1 cellular context compared by ENCODE assay signal in the genomic region with DNA sequence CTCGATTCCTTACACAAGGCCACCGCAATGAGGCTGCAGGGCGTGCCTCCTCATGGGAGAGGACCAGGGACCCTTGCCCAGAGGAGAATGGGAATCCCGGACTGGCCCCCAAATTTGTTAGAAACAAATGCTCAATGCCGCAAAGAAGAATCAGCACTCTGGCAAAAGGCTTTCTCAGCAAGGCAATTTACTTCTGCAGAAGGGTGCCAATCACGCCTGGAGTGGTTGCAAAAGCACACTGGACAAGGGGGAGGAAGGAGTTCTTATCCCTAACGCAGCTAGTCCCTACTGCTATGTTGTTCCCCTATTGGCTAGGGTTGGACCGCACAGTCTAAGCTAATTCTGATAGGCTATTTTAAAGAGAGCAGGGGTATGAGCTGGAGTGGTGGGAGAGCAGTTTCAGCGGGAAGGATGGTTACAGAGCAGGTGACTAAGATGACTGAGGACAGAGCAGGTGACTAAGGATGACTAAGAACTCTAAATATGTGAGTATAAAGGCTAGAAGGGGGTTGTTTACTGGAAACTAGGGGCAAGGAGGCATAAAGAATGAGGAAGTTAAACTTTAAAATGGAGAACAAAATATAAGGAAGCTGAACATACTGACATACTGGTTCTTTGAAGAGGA.
TF ChIP-seq lines count a peak whose summit lies in the region.

No MANE protein-coding gene starts in this region.

TF ChIP-seq in K562, 482 proteins besides CTCF, POLR2A, EP300 and RAD21 (continued from another document and continues in another):
- TF ChIP-seq, protein P1, sequence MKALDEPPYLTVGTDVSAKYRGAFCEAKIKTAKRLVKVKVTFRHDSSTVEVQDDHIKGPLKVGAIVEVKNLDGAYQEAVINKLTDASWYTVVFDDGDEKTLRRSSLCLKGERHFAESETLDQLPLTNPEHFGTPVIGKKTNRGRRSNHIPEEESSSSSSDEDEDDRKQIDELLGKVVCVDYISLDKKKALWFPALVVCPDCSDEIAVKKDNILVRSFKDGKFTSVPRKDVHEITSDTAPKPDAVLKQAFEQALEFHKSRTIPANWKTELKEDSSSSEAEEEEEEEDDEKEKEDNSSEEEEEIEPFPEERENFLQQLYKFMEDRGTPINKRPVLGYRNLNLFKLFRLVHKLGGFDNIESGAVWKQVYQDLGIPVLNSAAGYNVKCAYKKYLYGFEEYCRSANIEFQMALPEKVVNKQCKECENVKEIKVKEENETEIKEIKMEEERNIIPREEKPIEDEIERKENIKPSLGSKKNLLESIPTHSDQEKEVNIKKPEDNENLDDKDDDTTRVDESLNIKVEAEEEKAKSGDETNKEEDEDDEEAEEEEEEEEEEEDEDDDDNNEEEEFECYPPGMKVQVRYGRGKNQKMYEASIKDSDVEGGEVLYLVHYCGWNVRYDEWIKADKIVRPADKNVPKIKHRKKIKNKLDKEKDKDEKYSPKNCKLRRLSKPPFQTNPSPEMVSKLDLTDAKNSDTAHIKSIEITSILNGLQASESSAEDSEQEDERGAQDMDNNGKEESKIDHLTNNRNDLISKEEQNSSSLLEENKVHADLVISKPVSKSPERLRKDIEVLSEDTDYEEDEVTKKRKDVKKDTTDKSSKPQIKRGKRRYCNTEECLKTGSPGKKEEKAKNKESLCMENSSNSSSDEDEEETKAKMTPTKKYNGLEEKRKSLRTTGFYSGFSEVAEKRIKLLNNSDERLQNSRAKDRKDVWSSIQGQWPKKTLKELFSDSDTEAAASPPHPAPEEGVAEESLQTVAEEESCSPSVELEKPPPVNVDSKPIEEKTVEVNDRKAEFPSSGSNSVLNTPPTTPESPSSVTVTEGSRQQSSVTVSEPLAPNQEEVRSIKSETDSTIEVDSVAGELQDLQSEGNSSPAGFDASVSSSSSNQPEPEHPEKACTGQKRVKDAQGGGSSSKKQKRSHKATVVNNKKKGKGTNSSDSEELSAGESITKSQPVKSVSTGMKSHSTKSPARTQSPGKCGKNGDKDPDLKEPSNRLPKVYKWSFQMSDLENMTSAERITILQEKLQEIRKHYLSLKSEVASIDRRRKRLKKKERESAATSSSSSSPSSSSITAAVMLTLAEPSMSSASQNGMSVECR (CRISPR knock-in tag; IDR thresholded peaks at IDR 0.05) = no peak
- TF ChIP-seq MXI1 (IDR thresholded peaks at IDR 0.05; ENCODE audit: low read depth, low read length) = no peak
- TF ChIP-seq, protein P2, sequence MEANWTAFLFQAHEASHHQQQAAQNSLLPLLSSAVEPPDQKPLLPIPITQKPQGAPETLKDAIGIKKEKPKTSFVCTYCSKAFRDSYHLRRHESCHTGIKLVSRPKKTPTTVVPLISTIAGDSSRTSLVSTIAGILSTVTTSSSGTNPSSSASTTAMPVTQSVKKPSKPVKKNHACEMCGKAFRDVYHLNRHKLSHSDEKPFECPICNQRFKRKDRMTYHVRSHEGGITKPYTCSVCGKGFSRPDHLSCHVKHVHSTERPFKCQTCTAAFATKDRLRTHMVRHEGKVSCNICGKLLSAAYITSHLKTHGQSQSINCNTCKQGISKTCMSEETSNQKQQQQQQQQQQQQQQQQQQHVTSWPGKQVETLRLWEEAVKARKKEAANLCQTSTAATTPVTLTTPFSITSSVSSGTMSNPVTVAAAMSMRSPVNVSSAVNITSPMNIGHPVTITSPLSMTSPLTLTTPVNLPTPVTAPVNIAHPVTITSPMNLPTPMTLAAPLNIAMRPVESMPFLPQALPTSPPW (CRISPR knock-in tag; IDR thresholded peaks at IDR 0.05) = no peak
- TF ChIP-seq ZNF764 (CRISPR knock-in tag; IDR thresholded peaks at IDR 0.05; ENCODE audit: low read depth) = no peak
- TF ChIP-seq PURB (CRISPR knock-in tag; IDR thresholded peaks at IDR 0.05; ENCODE audit: low read depth) = no peak
- no peak for TF ChIP-seq ZNF384 (IDR thresholded peaks at IDR 0.05; ENCODE audit: low read depth, low read length)
- TF ChIP-seq, protein P3, sequence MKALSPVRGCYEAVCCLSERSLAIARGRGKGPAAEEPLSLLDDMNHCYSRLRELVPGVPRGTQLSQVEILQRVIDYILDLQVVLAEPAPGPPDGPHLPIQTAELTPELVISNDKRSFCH (CRISPR knock-in tag; IDR thresholded peaks at IDR 0.05) = no peak
- TF ChIP-seq, protein P3 (tag; IDR thresholded peaks at IDR 0.05) = no peak
- no peak for TF ChIP-seq NR2F6 (CRISPR knock-in tag; IDR thresholded peaks at IDR 0.05)
- TF ChIP-seq, protein P4, sequence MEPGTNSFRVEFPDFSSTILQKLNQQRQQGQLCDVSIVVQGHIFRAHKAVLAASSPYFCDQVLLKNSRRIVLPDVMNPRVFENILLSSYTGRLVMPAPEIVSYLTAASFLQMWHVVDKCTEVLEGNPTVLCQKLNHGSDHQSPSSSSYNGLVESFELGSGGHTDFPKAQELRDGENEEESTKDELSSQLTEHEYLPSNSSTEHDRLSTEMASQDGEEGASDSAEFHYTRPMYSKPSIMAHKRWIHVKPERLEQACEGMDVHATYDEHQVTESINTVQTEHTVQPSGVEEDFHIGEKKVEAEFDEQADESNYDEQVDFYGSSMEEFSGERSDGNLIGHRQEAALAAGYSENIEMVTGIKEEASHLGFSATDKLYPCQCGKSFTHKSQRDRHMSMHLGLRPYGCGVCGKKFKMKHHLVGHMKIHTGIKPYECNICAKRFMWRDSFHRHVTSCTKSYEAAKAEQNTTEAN (CRISPR knock-in tag; IDR thresholded peaks at IDR 0.05) = no peak
- TF ChIP-seq, protein P5, sequence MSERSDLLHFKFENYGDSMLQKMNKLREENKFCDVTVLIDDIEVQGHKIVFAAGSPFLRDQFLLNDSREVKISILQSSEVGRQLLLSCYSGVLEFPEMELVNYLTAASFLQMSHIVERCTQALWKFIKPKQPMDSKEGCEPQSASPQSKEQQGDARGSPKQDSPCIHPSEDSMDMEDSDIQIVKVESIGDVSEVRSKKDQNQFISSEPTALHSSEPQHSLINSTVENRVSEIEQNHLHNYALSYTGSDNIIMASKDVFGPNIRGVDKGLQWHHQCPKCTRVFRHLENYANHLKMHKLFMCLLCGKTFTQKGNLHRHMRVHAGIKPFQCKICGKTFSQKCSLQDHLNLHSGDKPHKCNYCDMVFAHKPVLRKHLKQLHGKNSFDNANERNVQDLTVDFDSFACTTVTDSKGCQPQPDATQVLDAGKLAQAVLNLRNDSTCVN (CRISPR knock-in tag; IDR thresholded peaks at IDR 0.05) = no peak
- TF ChIP-seq, protein P6, sequence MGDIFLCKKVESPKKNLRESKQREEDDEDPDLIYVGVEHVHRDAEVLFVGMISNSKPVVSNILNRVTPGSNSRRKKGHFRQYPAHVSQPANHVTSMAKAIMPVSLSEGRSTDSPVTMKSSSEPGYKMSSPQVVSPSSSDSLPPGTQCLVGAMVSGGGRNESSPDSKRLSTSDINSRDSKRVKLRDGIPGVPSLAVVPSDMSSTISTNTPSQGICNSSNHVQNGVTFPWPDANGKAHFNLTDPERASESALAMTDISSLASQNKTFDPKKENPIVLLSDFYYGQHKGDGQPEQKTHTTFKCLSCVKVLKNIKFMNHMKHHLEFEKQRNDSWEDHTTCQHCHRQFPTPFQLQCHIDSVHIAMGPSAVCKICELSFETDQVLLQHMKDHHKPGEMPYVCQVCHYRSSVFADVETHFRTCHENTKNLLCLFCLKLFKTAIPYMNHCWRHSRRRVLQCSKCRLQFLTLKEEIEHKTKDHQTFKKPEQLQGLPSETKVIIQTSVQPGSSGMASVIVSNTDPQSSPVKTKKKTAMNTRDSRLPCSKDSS (IDR thresholded peaks at IDR 0.05; ENCODE audit: low read depth, partially characterized antibody) = peak; percentile 97
- TF ChIP-seq, protein P7, sequence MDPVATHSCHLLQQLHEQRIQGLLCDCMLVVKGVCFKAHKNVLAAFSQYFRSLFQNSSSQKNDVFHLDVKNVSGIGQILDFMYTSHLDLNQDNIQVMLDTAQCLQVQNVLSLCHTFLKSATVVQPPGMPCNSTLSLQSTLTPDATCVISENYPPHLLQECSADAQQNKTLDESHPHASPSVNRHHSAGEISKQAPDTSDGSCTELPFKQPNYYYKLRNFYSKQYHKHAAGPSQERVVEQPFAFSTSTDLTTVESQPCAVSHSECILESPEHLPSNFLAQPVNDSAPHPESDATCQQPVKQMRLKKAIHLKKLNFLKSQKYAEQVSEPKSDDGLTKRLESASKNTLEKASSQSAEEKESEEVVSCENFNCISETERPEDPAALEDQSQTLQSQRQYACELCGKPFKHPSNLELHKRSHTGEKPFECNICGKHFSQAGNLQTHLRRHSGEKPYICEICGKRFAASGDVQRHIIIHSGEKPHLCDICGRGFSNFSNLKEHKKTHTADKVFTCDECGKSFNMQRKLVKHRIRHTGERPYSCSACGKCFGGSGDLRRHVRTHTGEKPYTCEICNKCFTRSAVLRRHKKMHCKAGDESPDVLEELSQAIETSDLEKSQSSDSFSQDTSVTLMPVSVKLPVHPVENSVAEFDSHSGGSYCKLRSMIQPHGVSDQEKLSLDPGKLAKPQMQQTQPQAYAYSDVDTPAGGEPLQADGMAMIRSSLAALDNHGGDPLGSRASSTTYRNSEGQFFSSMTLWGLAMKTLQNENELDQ (CRISPR knock-in tag; IDR thresholded peaks at IDR 0.05; ENCODE audit: borderline replicate concordance) = no peak
- TF ChIP-seq, protein P8, sequence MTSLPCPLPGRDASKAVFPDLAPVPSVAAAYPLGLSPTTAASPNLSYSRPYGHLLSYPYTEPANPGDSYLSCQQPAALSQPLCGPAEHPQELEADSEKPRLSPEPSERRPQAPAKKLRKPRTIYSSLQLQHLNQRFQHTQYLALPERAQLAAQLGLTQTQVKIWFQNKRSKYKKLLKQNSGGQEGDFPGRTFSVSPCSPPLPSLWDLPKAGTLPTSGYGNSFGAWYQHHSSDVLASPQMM (CRISPR knock-in tag; IDR thresholded peaks at IDR 0.05) = no peak
- TF ChIP-seq XRCC4 (IDR thresholded peaks at IDR 0.05; ENCODE audit: extremely low read depth, insufficient read depth, insufficient read length) = no peak
- TF ChIP-seq TFAM (CRISPR knock-in tag; conservative IDR thresholded peaks at IDR 0.05) = no peak
- no peak for TF ChIP-seq IRF2 (CRISPR knock-in tag; IDR thresholded peaks at IDR 0.05)
- 0 out of 2 replicates have a peak, but pooled peaks have one; percentile 40 for TF ChIP-seq XRCC3 (IDR thresholded peaks at IDR 0.05)
- TF ChIP-seq ZNF76 (CRISPR knock-in tag; IDR thresholded peaks at IDR 0.05; ENCODE audit: borderline replicate concordance) = no peak
- TF ChIP-seq, protein P9, sequence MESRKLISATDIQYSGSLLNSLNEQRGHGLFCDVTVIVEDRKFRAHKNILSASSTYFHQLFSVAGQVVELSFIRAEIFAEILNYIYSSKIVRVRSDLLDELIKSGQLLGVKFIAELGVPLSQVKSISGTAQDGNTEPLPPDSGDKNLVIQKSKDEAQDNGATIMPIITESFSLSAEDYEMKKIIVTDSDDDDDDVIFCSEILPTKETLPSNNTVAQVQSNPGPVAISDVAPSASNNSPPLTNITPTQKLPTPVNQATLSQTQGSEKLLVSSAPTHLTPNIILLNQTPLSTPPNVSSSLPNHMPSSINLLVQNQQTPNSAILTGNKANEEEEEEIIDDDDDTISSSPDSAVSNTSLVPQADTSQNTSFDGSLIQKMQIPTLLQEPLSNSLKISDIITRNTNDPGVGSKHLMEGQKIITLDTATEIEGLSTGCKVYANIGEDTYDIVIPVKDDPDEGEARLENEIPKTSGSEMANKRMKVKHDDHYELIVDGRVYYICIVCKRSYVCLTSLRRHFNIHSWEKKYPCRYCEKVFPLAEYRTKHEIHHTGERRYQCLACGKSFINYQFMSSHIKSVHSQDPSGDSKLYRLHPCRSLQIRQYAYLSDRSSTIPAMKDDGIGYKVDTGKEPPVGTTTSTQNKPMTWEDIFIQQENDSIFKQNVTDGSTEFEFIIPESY (CRISPR knock-in tag; IDR thresholded peaks at IDR 0.05) = peak; percentile 72; the same call in 1 of the 2 replicates
- no peak for TF ChIP-seq SLC30A9 (CRISPR knock-in tag; IDR thresholded peaks at IDR 0.05)
- TF ChIP-seq, protein P10, sequence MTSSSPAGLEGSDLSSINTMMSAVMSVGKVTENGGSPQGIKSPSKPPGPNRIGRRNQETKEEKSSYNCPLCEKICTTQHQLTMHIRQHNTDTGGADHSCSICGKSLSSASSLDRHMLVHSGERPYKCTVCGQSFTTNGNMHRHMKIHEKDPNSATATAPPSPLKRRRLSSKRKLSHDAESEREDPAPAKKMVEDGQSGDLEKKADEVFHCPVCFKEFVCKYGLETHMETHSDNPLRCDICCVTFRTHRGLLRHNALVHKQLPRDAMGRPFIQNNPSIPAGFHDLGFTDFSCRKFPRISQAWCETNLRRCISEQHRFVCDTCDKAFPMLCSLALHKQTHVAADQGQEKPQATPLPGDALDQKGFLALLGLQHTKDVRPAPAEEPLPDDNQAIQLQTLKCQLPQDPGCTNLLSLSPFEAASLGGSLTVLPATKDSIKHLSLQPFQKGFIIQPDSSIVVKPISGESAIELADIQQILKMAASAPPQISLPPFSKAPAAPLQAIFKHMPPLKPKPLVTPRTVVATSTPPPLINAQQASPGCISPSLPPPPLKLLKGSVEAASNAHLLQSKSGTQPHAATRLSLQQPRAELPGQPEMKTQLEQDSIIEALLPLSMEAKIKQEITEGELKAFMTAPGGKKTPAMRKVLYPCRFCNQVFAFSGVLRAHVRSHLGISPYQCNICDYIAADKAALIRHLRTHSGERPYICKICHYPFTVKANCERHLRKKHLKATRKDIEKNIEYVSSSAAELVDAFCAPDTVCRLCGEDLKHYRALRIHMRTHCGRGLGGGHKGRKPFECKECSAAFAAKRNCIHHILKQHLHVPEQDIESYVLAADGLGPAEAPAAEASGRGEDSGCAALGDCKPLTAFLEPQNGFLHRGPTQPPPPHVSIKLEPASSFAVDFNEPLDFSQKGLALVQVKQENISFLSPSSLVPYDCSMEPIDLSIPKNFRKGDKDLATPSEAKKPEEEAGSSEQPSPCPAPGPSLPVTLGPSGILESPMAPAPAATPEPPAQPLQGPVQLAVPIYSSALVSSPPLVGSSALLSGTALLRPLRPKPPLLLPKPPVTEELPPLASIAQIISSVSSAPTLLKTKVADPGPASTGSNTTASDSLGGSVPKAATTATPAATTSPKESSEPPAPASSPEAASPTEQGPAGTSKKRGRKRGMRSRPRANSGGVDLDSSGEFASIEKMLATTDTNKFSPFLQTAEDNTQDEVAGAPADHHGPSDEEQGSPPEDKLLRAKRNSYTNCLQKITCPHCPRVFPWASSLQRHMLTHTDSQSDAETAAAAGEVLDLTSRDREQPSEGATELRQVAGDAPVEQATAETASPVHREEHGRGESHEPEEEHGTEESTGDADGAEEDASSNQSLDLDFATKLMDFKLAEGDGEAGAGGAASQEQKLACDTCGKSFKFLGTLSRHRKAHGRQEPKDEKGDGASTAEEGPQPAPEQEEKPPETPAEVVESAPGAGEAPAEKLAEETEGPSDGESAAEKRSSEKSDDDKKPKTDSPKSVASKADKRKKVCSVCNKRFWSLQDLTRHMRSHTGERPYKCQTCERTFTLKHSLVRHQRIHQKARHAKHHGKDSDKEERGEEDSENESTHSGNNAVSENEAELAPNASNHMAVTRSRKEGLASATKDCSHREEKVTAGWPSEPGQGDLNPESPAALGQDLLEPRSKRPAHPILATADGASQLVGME (CRISPR knock-in tag; IDR thresholded peaks at IDR 0.05) = no peak
- no peak for TF ChIP-seq CBFA2T2 (conservative IDR thresholded peaks at IDR 0.05)
- no peak for TF ChIP-seq NCOA2 (IDR thresholded peaks at IDR 0.05; ENCODE audit: partially characterized antibody in 2 of 2)
- no peak for TF ChIP-seq PTRF (tag; IDR thresholded peaks at IDR 0.05)
